In genomic region chr1:14435368-14436023, GRCh38 we compare ENCODE assay signal across 17 cellular contexts.
DNase-seq lines count a peak whose midpoint lies in the region; ATAC-seq, FAIRE-seq and TF ChIP-seq lines count a peak whose summit lies in the region.
"Had no signal": no experiment of that assay in that cellular context is flagged by ENCODE, and none has a peak within 500 bp of the region (broad histone marks: within the 10 kb centered on the region; RNA-seq: fewer than 3 reads in every experiment).

No MANE protein-coding gene starts in this region.

- H3K27me3 ChIP-seq in BE2C: no peaks in the 10 kb centered on the region
- H3K27me3 ChIP-seq in H7 (ENCODE audit: control insufficient read depth, insufficient read depth, low read length): no peaks in the 10 kb centered on the region; the same call in 1 of the 2 replicates
- H3K27me3 ChIP-seq: colonic mucosa, right atrium auricular region had no signal

- no peaks in the 10 kb centered on the region for H3K9me3 Mint-ChIP-seq in activated CD8-positive, alpha-beta memory T cell treated with anti-CD3 and anti-CD28 coated beads, Interleukin-2, amount 10 ng/mL, durations not matched to agents 7 days and 5 days (ENCODE audit: low read depth)
- H3K9me3 Mint-ChIP-seq: stimulated activated naive CD8-positive, alpha-beta T cell treated with anti-CD3 and anti-CD28 coated beads, Interleukin-15, Interleukin-2, amounts not matched to agents 100 ng/mL and 50 ng/mL, for 24 hours had no signal

- H3K4me1 Mint-ChIP-seq in activated CD8-positive, alpha-beta memory T cell treated with anti-CD3 and anti-CD28 coated beads, Interleukin-2, amount 10 ng/mL, durations not matched to agents 7 days and 5 days: no peaks in the 10 kb centered on the region

- DNase-seq in BE2C (no peak), H7 (peak; percentile 87), kidney (no peak), NCI-H2171 (lab: John Stamatoyannopoulos, UW) (no peak), HTR-8/SVneo (ENCODE audit: insufficient read length, low spot score) (no peak)
- DNase-seq in activated CD8-positive, alpha-beta memory T cell treated with anti-CD3 and anti-CD28 coated beads, Interleukin-2, amount 10 ng/mL, durations not matched to agents 7 days and 5 days: no peak
- DNase-seq: activated CD4-positive, alpha-beta T cell treated with anti-CD3 and anti-CD28 coated beads for 4 hours; AML-193; amniotic stem cell; colonic mucosa; DMS79 treated with DMSO at 0.1 percent for 48 hours; NCI-H187 treated with DMSO at 0.1 percent for 48 hours; NK-92 treated with Interleukin-12 subunit alpha and Interleukin-12 subunit beta, amount 100 ng/mL, for 24 hours had no signal

- TF ChIP-seq CTCF in BE2C (IDR thresholded peaks at IDR 0.05; ENCODE audit: low read depth, low read length): 0 out of 2 replicates have a peak, but pooled peaks have one; percentile 23
- TF ChIP-seq CTCF in VCaP (conservative IDR thresholded peaks at IDR 0.05): peak; percentile 29; the same call in 1 of the 2 replicates
- peak; percentile 31 for TF ChIP-seq CTCF in kidney (IDR thresholded peaks at IDR 0.05; ENCODE audit: borderline replicate concordance, extremely low read depth, insufficient read depth)

- H3K4me3 Mint-ChIP-seq in activated CD8-positive, alpha-beta memory T cell treated with anti-CD3 and anti-CD28 coated beads, Interleukin-2, amount 10 ng/mL, durations not matched to agents 7 days and 5 days: no peak overlapping the region
- H3K4me3 Mint-ChIP-seq: stimulated activated naive CD8-positive, alpha-beta T cell treated with anti-CD3 and anti-CD28 coated beads, Interleukin-15, Interleukin-2, amounts not matched to agents 100 ng/mL and 50 ng/mL, for 24 hours had no signal

- H3K27ac Mint-ChIP-seq in activated CD8-positive, alpha-beta memory T cell treated with anti-CD3 and anti-CD28 coated beads, Interleukin-2, amount 10 ng/mL, durations not matched to agents 7 days and 5 days: no peak overlapping the region
- H3K27ac Mint-ChIP-seq: stimulated activated naive CD8-positive, alpha-beta T cell treated with anti-CD3 and anti-CD28 coated beads, Interleukin-15, Interleukin-2, amounts not matched to agents 100 ng/mL and 50 ng/mL, for 24 hours had no signal

- CTCF ChIA-PET in activated CD8-positive, alpha-beta memory T cell treated with anti-CD3 and anti-CD28 coated beads, Interleukin-2, amount 10 ng/mL, durations not matched to agents 7 days and 5 days (lab: Charles Lee): no interaction called here

- no peak for FAIRE-seq in kidney (lab: Jason Lieb, UNC)
- no peak for FAIRE-seq in HTR-8/SVneo (lab: Jason Lieb, UNC)

- H3K4me1 ChIP-seq in BE2C: no peaks in the 10 kb centered on the region
- H3K4me1 ChIP-seq in kidney (ENCODE audit: control insufficient read depth in 1 of 2, insufficient read depth in 1 of 2, low read depth in 1 of 2, low read length in 2 of 2): no peaks in the 10 kb centered on the region
- H3K4me1 ChIP-seq: colonic mucosa had no signal

- H3K36me3 Mint-ChIP-seq in activated CD8-positive, alpha-beta memory T cell treated with anti-CD3 and anti-CD28 coated beads, Interleukin-2, amount 10 ng/mL, durations not matched to agents 7 days and 5 days: no peaks in the 10 kb centered on the region

- H3K4me3 ChIP-seq in BE2C (ENCODE audit: low read depth, low read length) (no peak overlapping the region), H7 (ENCODE audit: insufficient read depth, low read depth, low read length) (no peak overlapping the region), kidney (ENCODE audit: low read length in 2 of 2) (no peak overlapping the region)
- H3K4me3 ChIP-seq: colonic mucosa, right atrium auricular region had no signal

- H3K9ac ChIP-seq in kidney (ENCODE audit: low read length in 2 of 2): no peak overlapping the region

- no peaks in the 10 kb centered on the region for H3K27me3 Mint-ChIP-seq in activated CD8-positive, alpha-beta memory T cell treated with anti-CD3 and anti-CD28 coated beads, Interleukin-2, amount 10 ng/mL, durations not matched to agents 7 days and 5 days

- no peak for ATAC-seq in GM21528 (IDR thresholded peaks at IDR 0.05; ENCODE audit: low FRiP score, unreplicated experiment)
- no peak for ATAC-seq in activated CD8-positive, alpha-beta memory T cell treated with anti-CD3 and anti-CD28 coated beads, Interleukin-2, amount 10 ng/mL, durations not matched to agents 7 days and 5 days

- H3K36me3 ChIP-seq in BE2C (no peaks in the 10 kb centered on the region), H7 (replicated peaks; ENCODE audit: control insufficient read depth, insufficient read depth, low read length) (no peaks in the 10 kb centered on the region), kidney (ENCODE audit: control insufficient read depth in 1 of 2, insufficient read depth in 2 of 2, low read length in 2 of 2) (no peaks in the 10 kb centered on the region)
- H3K36me3 ChIP-seq: colonic mucosa, right atrium auricular region had no signal

- H3K9me3 ChIP-seq in BE2C (no peaks in the 10 kb centered on the region), kidney (ENCODE audit: control insufficient read depth in 1 of 2, low read length in 2 of 2) (peaks cover 0 to 2% of the 10 kb centered on the region in 2 donors)
- H3K9me3 ChIP-seq: colonic mucosa, right atrium auricular region had no signal

- intact Hi-C loops in kidney (cut with DNase I): no loop called here

- no peak overlapping the region for H3K27ac ChIP-seq in VCaP
- no peak overlapping the region for H3K27ac ChIP-seq in kidney (ENCODE audit: low read depth in 2 of 2, low read length in 2 of 2)
- H3K27ac ChIP-seq: colonic mucosa, right atrium auricular region had no signal
